In the genomic region with DNA sequence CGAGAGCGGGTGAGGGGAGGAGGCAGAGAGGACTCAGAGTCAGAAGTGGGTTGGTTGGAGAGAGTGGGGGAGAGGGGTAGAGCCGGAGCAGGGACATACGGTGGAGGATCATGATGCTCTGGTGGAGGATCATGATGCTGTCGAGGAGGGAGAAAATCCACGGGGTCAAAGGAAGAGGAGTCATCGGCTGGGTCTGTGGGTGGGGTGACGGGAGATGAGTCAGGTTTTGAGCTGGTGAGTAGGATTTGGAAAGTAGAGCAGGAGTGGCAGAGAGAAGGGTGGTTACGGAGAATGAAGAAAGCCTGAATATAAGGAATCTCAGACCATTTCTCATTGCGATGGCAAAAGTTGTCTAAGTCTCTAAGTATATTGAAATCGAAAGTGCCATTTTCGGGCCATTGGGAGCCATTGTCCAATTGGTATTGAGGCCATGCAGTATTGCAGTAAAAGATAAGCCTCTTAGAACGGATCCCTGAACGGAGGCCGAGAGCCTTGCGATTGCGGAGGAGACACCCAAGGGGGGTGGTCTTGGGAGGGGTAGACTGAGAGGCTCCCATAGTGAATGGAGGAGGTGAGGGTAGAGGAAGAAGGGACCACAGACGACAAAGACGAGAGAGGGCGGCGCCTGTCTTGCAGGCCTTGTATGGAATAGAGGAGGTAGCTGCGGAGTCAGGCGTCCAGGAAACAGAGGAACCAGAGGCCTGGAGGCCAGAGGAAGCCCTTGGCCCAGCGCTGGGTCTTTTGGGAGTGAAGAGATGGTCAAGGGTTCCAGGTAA, we compare ENCODE assay signal across 21 cellular contexts. TPM values are rescaled to one million over a fixed set of nuclear protein-coding genes. Genes with fewer than 3 reads are reported as not detected.
DNase-seq lines count a peak whose midpoint lies in the region; ATAC-seq, FAIRE-seq and TF ChIP-seq lines count a peak whose summit lies in the region.
"Had no signal": no experiment of that assay in that cellular context is flagged by ENCODE, and none has a peak within 500 bp of the region (broad histone marks: within the 10 kb centered on the region; RNA-seq: fewer than 3 reads in every experiment).

No MANE protein-coding gene starts in this region.

- TF ChIP-seq CTCF in fibroblast of mammary gland (conservative IDR thresholded peaks at IDR 0.05; ENCODE audit: control insufficient read depth, insufficient read depth, low read depth, low read length), result no peak
- no peak for TF ChIP-seq CTCF in stomach (IDR thresholded peaks at IDR 0.05)

- 95 to 96% (median 95%) methylated on average over 24 of the region's 24 CpGs for WGBS in stomach, 5 donors

- H3K4me1 Mint-ChIP-seq in stimulated activated memory B cell treated with anti-CD40 and anti-IgM and Interleukin-4, amounts not matched to agents 10 μg/mL and 1 μg/mL and 100 μg/mL, for 72 hours, result no peaks in the 10 kb centered on the region
- H3K4me1 Mint-ChIP-seq: CD4-positive, alpha-beta memory T cell had no signal

- TF ChIP-seq POLR2A in H54 (IDR thresholded peaks at IDR 0.05; ENCODE audit: low read depth, low read length) (no peak), stomach (IDR thresholded peaks at IDR 0.05) (no peak)

- no peak overlapping the region for H3K27ac Mint-ChIP-seq in stimulated activated memory B cell treated with anti-CD40 and anti-IgM and Interleukin-4, amounts not matched to agents 10 μg/mL and 1 μg/mL and 100 μg/mL, for 72 hours
- H3K27ac Mint-ChIP-seq: CD4-positive, alpha-beta memory T cell had no signal

- peaks cover 5% of the 10 kb centered on the region for H3K9me3 Mint-ChIP-seq in stimulated activated memory B cell treated with anti-CD40 and anti-IgM and Interleukin-4, amounts not matched to agents 10 μg/mL and 1 μg/mL and 100 μg/mL, for 72 hours
- H3K9me3 Mint-ChIP-seq: CD4-positive, alpha-beta memory T cell had no signal

- H3K36me3 ChIP-seq in stomach, result no peaks in the 10 kb centered on the region
- H3K36me3 ChIP-seq: BE2C, SJSA1 had no signal

- no peaks in the 10 kb centered on the region for H3K9me3 ChIP-seq in stomach
- H3K9me3 ChIP-seq: BE2C, SJSA1 had no signal

- intact Hi-C loops in stomach (cut with DNase I; ENCODE audit: low total_unique reads), result no loop called here

- no peaks in the 10 kb centered on the region for H3K36me3 Mint-ChIP-seq in stimulated activated memory B cell treated with anti-CD40 and anti-IgM and Interleukin-4, amounts not matched to agents 10 μg/mL and 1 μg/mL and 100 μg/mL, for 72 hours
- H3K36me3 Mint-ChIP-seq: CD4-positive, alpha-beta memory T cell had no signal

- no peak for FAIRE-seq in H54 (lab: Jason Lieb, UNC)
- FAIRE-seq: GM12878 had no signal

- peaks cover 11% of the 10 kb centered on the region for H3K27me3 Mint-ChIP-seq in stimulated activated memory B cell treated with anti-CD40 and anti-IgM and Interleukin-4, amounts not matched to agents 10 μg/mL and 1 μg/mL and 100 μg/mL, for 72 hours

- H3K4me3 ChIP-seq in fibroblast of mammary gland (ENCODE audit: control insufficient read depth, low read depth, low read length) (no peak overlapping the region), stomach (no peak overlapping the region)
- H3K4me3 ChIP-seq: GM12878, PC-9, SJSA1 had no signal

- no peak overlapping the region for H3K27ac ChIP-seq in stomach
- H3K27ac ChIP-seq: PC-9, SJSA1 had no signal

- TF ChIP-seq EP300 in stomach (IDR thresholded peaks at IDR 0.05), result no peak

- H3K27me3 ChIP-seq in stomach, result no peaks in the 10 kb centered on the region
- H3K27me3 ChIP-seq: SJSA1 had no signal

- DNase-seq in H54 (ENCODE audit: insufficient read length, low spot score), result peak; percentile 47
- peak; percentile 51 for DNase-seq in M059J (ENCODE audit: low read depth)
- DNase-seq in fibroblast of mammary gland (ENCODE audit: low read depth), result peak; percentile 25
- DNase-seq in retina, result no peak
- DNase-seq in stomach, result no peak
- DNase-seq: BE2C; CD4-positive, alpha-beta memory T cell; GDM1; Karpas-422; MV-4-11; NCI-H1417 treated with DMSO at 0.1 percent for 48 hours; NCI-H2029 treated with DMSO at 0.1 percent for 48 hours; NCI-H2171 treated with DMSO at 0.1 percent for 48 hours; NCI-H774; PC-9 had no signal

- H3K4me1 ChIP-seq in stomach, result no peaks in the 10 kb centered on the region
- H3K4me1 ChIP-seq: BE2C, SJSA1 had no signal

- ATAC-seq in stimulated activated memory B cell treated with anti-CD40 and anti-IgM and Interleukin-4, amounts not matched to agents 10 μg/mL and 1 μg/mL and 100 μg/mL, for 72 hours, result peak; percentile 27
- no peak for ATAC-seq in HG02981 (IDR thresholded peaks at IDR 0.05; ENCODE audit: unreplicated experiment)
- ATAC-seq: GM12878 had no signal

- no peak overlapping the region for H3K4me3 Mint-ChIP-seq in stimulated activated memory B cell treated with anti-CD40 and anti-IgM and Interleukin-4, amounts not matched to agents 10 μg/mL and 1 μg/mL and 100 μg/mL, for 72 hours
- H3K4me3 Mint-ChIP-seq: CD4-positive, alpha-beta memory T cell had no signal

RNA-seq across cellular contexts. Expression of a gene that starts 23.8 kb away (rescaled TPM):
- 0.27 and 0.67 TPM in 2 replicates for total RNA-seq in M059J (2014; rRNA removed; shearing (Covaris generic))
- 10 to 100 TPM in 2 of 5 donors, 1 to 10 TPM in 3; 4.1 to 46.6 (median 8.4) TPM for total RNA-seq in stomach
- 10 to 100 TPM in 1 of 3 donors, 1 to 10 TPM in 2; 2.5 to 49.2 (median 5.4) TPM for polyA plus RNA-seq in stomach
- total RNA-seq: NCI-H460 had no signal
- polyA plus RNA-seq: AG04450 had no signal

Comparison
In these comparisons a context has a peak if more than half of its experiments do, and no peak if none do; other contexts are left out.
1. DNase-seq: peak in H54 (single experiment), M059J (single experiment) and fibroblast of mammary gland (single experiment); none in retina (single experiment) and stomach (single experiment).